In genomic region chr2:117979911-117980341, GRCh38 we compare ENCODE assay signal across 18 cellular contexts. TPM values are rescaled to one million over a fixed set of nuclear protein-coding genes. Genes with fewer than 3 reads are reported as not detected.
A peak's percentile ranks its signal among the peaks of the same experiment; 100 is the strongest.
DNase-seq lines count a peak whose midpoint lies in the region; FAIRE-seq and TF ChIP-seq lines count a peak whose summit lies in the region.
"Had no signal": no experiment of that assay in that cellular context is flagged by ENCODE, and none has a peak within 500 bp of the region (broad histone marks: within the 10 kb centered on the region; RNA-seq: fewer than 3 reads in every experiment).

No MANE protein-coding gene starts in this region.

- H3K9me2 ChIP-seq in GM23248 (ENCODE audit: insufficient read depth), result no peaks in the 10 kb centered on the region

- no peak for TF ChIP-seq POLR2A in adrenal gland (IDR thresholded peaks at IDR 0.05)

- H3K4me3 ChIP-seq in GM23248 (peak overlapping the region; percentile 47), adrenal gland (no peak overlapping the region), keratinocyte (ENCODE audit: control insufficient read depth in 2 of 3, extremely low read depth in 1 of 3, insufficient read depth in 2 of 3, low read depth in 1 of 3, low read length in 3 of 3) (no peak overlapping the region), smooth muscle cell (no peak overlapping the region)
- H3K4me3 ChIP-seq: esophagus squamous epithelium, upper lobe of left lung had no signal

- dilution Hi-C loops in keratinocyte (cut with MboI; ENCODE audit: extremely low pct_ligation_motif_present, low sequenced_read_pairs), result no loop called here

- TF ChIP-seq CTCF in adrenal gland (IDR thresholded peaks at IDR 0.05), result no peak
- no peak for TF ChIP-seq CTCF in keratinocyte (optimal IDR thresholded peaks at IDR 0.05 in 1 of 3, IDR thresholded peaks at IDR 0.05 in 1 of 3, conservative IDR thresholded peaks at IDR 0.05 in 1 of 3; ENCODE audit: extremely low read depth in 1 of 3, insufficient read depth in 2 of 3, low read length in 3 of 3)
- no peak for TF ChIP-seq CTCF in smooth muscle cell (IDR thresholded peaks at IDR 0.05; ENCODE audit: borderline replicate concordance, insufficient read depth, poor library complexity, severe bottlenecking)

- intact Hi-C loops in adrenal gland (cut with DNase I), result no loop called here

- peak; percentile 56 for FAIRE-seq in keratinocyte (lab: Jason Lieb, UNC)
- FAIRE-seq in RCC 7860 (lab: Jason Lieb, UNC), result no peak

- no peaks in the 10 kb centered on the region for H4K20me1 ChIP-seq in GM23248 (ENCODE audit: insufficient read depth)
- no peaks in the 10 kb centered on the region for H4K20me1 ChIP-seq in keratinocyte (ENCODE audit: control insufficient read depth, extremely low read depth, insufficient read depth, low read length)
- peaks cover 2% of the 10 kb centered on the region for H4K20me1 ChIP-seq in smooth muscle cell (ENCODE audit: low read depth)

- H3K9me1 ChIP-seq in keratinocyte (ENCODE audit: control insufficient read depth, extremely low read depth, insufficient read depth, low read length), result peaks cover 2% of the 10 kb centered on the region

- H3K9ac ChIP-seq in GM23248, result peak overlapping the region; percentile 74
- peak overlapping the region; percentile 34 for H3K9ac ChIP-seq in keratinocyte (ENCODE audit: control insufficient read depth, extremely low read depth, insufficient read depth, low read length)
- peak overlapping the region; percentile 64 for H3K9ac ChIP-seq in smooth muscle cell (ENCODE audit: low read depth)
- H3K9ac ChIP-seq: parathyroid adenoma had no signal

- in situ Hi-C loops in GM23248 (cut with MboI), result no loop called here

- peak overlapping the region; percentile 72 for H3K4me2 ChIP-seq in GM23248 (ENCODE audit: unreplicated experiment)
- peak overlapping the region; percentile 40 for H3K4me2 ChIP-seq in keratinocyte (ENCODE audit: control insufficient read depth, extremely low read depth, insufficient read depth, low read depth, low read length)
- H3K4me2 ChIP-seq in smooth muscle cell, result peak overlapping the region; percentile 72

- H3K36me3 ChIP-seq in GM23248 (ENCODE audit: low read depth) (peaks cover 6% of the 10 kb centered on the region; the same call in 1 of the 2 replicates), adrenal gland (replicated peaks in 1 of 2) (peaks cover 0 to 21% of the 10 kb centered on the region in 2 donors), keratinocyte (ENCODE audit: control insufficient read depth in 2 of 2, extremely low read depth in 1 of 2, insufficient read depth in 2 of 2, low read length in 2 of 2) (peaks cover 12 to 26% of the 10 kb centered on the region in 2 experiments), smooth muscle cell (ENCODE audit: low read depth) (peaks cover under 1% of the 10 kb centered on the region)

- H3K27me3 ChIP-seq in GM23248 (replicated peaks; ENCODE audit: insufficient read depth) (no peaks in the 10 kb centered on the region), adrenal gland (no peaks in the 10 kb centered on the region), keratinocyte (ENCODE audit: control insufficient read depth, extremely low read depth, insufficient read depth, low read length) (no peaks in the 10 kb centered on the region), smooth muscle cell (ENCODE audit: low read depth) (no peaks in the 10 kb centered on the region)
- H3K27me3 ChIP-seq: esophagus squamous epithelium, upper lobe of left lung had no signal

- H3F3A ChIP-seq in GM23248 (ENCODE audit: insufficient read depth) (peaks cover 53% of the 10 kb centered on the region), smooth muscle cell (ENCODE audit: low read depth) (peaks cover 14% of the 10 kb centered on the region)

- H2AFZ ChIP-seq in GM23248 (peak overlapping the region; percentile 26; the same call in 1 of the 2 replicates), keratinocyte (ENCODE audit: control insufficient read depth, low read length) (no peak overlapping the region), smooth muscle cell (ENCODE audit: low read depth) (no peak overlapping the region)
- H2AFZ ChIP-seq: parathyroid adenoma had no signal

- no peaks in the 10 kb centered on the region for H3K9me3 ChIP-seq in GM23248 (ENCODE audit: low read depth)
- H3K9me3 ChIP-seq in adrenal gland (replicated peaks in 1 of 3), result no peaks in the 10 kb centered on the region
- H3K9me3 ChIP-seq in keratinocyte (ENCODE audit: control insufficient read depth, low read depth, low read length), result no peaks in the 10 kb centered on the region
- H3K9me3 ChIP-seq in smooth muscle cell (replicated peaks; ENCODE audit: low read depth), result no peaks in the 10 kb centered on the region
- H3K9me3 ChIP-seq: esophagus squamous epithelium, upper lobe of left lung had no signal

- H3K4me1 ChIP-seq in GM23248 (ENCODE audit: insufficient read depth), result peaks cover 65% of the 10 kb centered on the region
- peaks cover 12 to 40% of the 10 kb centered on the region in 2 donors for H3K4me1 ChIP-seq in adrenal gland (replicated peaks in 1 of 2)
- H3K4me1 ChIP-seq in keratinocyte (ENCODE audit: control insufficient read depth, extremely low read depth, insufficient read depth, low read length), result peaks cover 20% of the 10 kb centered on the region
- peaks cover 12% of the 10 kb centered on the region for H3K4me1 ChIP-seq in smooth muscle cell (ENCODE audit: low read depth)

- WGBS in GM23248 (ENCODE audit: low coverage in 1 of 2, low lambda C conversion rate in 2 of 2, missing lambda C conversion rate in 2 of 2), 2 experiments, result 28 to 29% methylated on average over 2 of the region's 2 CpGs
- WGBS in adrenal gland, 4 donors, result 65 to 93% (median 84%) methylated on average over 2 of the region's 2 CpGs
- 91% methylated on average over 2 of the region's 2 CpGs for WGBS in smooth muscle cell (ENCODE audit: low lambda C conversion rate)

- H3K27ac ChIP-seq in GM23248 (peak overlapping the region; percentile 91), adrenal gland (peak overlapping the region in 4 of 5 donors; percentile 9 to 83 (median 78)), keratinocyte (ENCODE audit: control insufficient read depth, insufficient read depth, low read length) (peak overlapping the region; percentile 89), smooth muscle cell (ENCODE audit: low read depth) (peak overlapping the region; percentile 98)
- H3K27ac ChIP-seq: parathyroid adenoma had no signal

- peak; percentile 63 for DNase-seq in GM23248
- DNase-seq in adrenal gland, result no peak
- no peak for DNase-seq in keratinocyte (ENCODE audit: low read depth, low spot score)
- DNase-seq in smooth muscle cell (lab: John Stamatoyannopoulos, UW; ENCODE audit: unreplicated experiment), result no peak
- no peak for DNase-seq in NCI-H1436 (lab: John Stamatoyannopoulos, UW)
- no peak for DNase-seq in NCI-H2081 treated with DMSO at 0.1 percent for 48 hours (lab: John Stamatoyannopoulos, UW)
- no peak for DNase-seq in germinal center (ENCODE audit: low spot score)
- no peak for DNase-seq in RCC 7860 (ENCODE audit: low spot score)
- DNase-seq: activated CD4-positive, alpha-beta T cell treated with anti-CD3 and anti-CD28 coated beads, Interleukin-2, amount 10 ng/mL, durations not matched to agents 7 days and 5 days; activated naive CD8-positive, alpha-beta T cell treated with anti-CD3 and anti-CD28 coated beads, Interleukin-2, amount 50 U/mL, for 24 hours; activated T-cell treated with anti-CD3 and anti-CD28 coated beads, Interleukin-2, amount 50 U/mL, for 4 hours; CD4-positive, alpha-beta T cell; cortex of kidney; esophagus squamous epithelium; NCI-H146; T-helper 9 cell; upper lobe of left lung had no signal

- H3K79me2 ChIP-seq in GM23248 (ENCODE audit: insufficient read depth) (peaks cover 18% of the 10 kb centered on the region), keratinocyte (ENCODE audit: control insufficient read depth, insufficient read depth, low read length) (no peaks in the 10 kb centered on the region), smooth muscle cell (ENCODE audit: low read depth) (no peaks in the 10 kb centered on the region)

RNA-seq across cellular contexts. Expression of gene CCDC93, which starts 33.9 kb away (rescaled TPM):
- total RNA-seq in GM23248 (2014; rRNA removed; shearing (Covaris generic)), result 15.9 and 23.8 TPM in 2 replicates
- polyA plus RNA-seq in GM23248 (2016; fragmentation: Nextera tagmentation; extraction: Ambion mirVana) (11.4 and 12.8 TPM in 2 replicates), adrenal gland (10 to 100 TPM; 10.9 to 32.4 (median 14.4) TPM), keratinocyte (13.6 to 21.3 TPM (median 16.2 TPM) in 3 replicates), smooth muscle cell (9.5 and 15.7 TPM in 2 replicates)
- total RNA-seq in adrenal gland (10 to 100 TPM; 20.4 to 50.6 (median 34.6) TPM), smooth muscle cell (13.2 and 17.2 TPM in 2 replicates)
- 217 TPM for polyA plus RNA-seq in keratinocyte (2011; ENCODE audit: low read depth)
- 8.3 and 11.4 TPM in 2 replicates for polyA plus RNA-seq in keratinocyte (2011; cell fraction: cytosol; rRNA removed)
- 51.6 and 61.6 TPM in 2 replicates for polyA plus RNA-seq in keratinocyte (2011; cell fraction: nucleus; rRNA removed)
- 11.0 and 15.6 TPM in 2 replicates for polyA plus RNA-seq in keratinocyte (2012; ENCODE audit: low replicate concordance)
- polyA minus RNA-seq in keratinocyte, result 11.5 to 23.6 TPM (median 14.7 TPM) in 3 replicates
- 11.3 TPM for polyA minus RNA-seq in keratinocyte (2011; cell fraction: cytosol; rRNA and poly(A)+ RNA removed)
- polyA minus RNA-seq in keratinocyte (2011; cell fraction: nucleus; rRNA and poly(A)+ RNA removed), result 23.7 and 53.8 TPM in 2 replicates
